ENCODE assay signal across 7 cellular contexts in the genomic region with DNA sequence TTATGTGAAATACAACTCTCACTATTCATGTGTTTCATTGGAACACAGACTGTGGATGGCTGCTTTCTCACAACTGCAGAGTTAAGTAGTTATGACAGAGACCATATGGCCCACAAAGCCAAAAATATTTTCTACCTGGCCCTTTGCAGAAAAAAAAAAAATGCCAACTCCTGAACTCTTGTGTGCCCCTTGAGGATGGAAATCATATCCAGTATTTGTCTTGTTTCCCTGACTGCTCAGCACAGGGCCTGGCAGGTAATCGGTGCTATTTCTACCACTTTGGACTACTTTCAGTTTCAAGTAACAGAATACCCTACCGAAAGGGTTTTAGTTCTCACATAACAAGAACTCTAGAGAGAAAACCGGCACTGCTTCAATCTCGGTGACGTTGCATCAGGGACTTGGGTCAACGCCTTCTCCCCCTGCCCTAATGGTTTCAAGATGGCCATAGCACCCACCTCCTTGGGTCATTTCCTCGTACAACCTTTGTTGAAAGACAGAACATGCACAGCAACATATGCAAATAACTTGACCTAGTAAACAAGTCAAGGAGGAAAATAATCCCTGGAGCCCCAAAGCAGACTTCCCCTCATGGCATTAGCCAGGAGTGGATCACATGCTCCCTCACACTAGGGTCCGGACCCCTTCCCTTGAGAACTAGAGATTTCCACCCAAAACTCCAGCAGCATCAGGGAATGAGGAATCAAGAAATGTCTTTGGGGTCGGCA. TPM values are rescaled to one million over a fixed set of nuclear protein-coding genes. Genes with fewer than 3 reads are reported as not detected.
DNase-seq lines count a peak whose midpoint lies in the region; ATAC-seq and TF ChIP-seq lines count a peak whose summit lies in the region.

No MANE protein-coding gene starts in this region.

- H3K36me3 ChIP-seq in OCI-LY7 (ENCODE audit: insufficient read depth, low read length) (no peaks in the 10 kb centered on the region), skeletal muscle satellite cell (ENCODE audit: insufficient read depth, low read length) (no peaks in the 10 kb centered on the region)

- POLR2A ChIA-PET in OCI-LY7 (lab: Charles Lee): no interaction called here

- no peak overlapping the region for H3K27ac ChIP-seq in OCI-LY7 (ENCODE audit: low read depth, low read length, poor library complexity, severe bottlenecking)

- no peaks in the 10 kb centered on the region for H3K9me3 ChIP-seq in OCI-LY7 (ENCODE audit: low read length)
- H3K9me3 ChIP-seq in skeletal muscle satellite cell (replicated peaks; ENCODE audit: low read length): no peaks in the 10 kb centered on the region

- no peak overlapping the region for H3K4me3 ChIP-seq in OCI-LY7 (ENCODE audit: low read depth, low read length, poor library complexity, severe bottlenecking)
- no peak overlapping the region for H3K4me3 ChIP-seq in skeletal muscle satellite cell (ENCODE audit: low read length)

- H3K79me2 ChIP-seq in OCI-LY7 (ENCODE audit: insufficient read depth, low read depth, low read length): no peaks in the 10 kb centered on the region

- H3K27me3 ChIP-seq in skeletal muscle satellite cell (ENCODE audit: control insufficient read depth, insufficient read depth, low read length): no peaks in the 10 kb centered on the region

- TF ChIP-seq CTCF in OCI-LY7 (conservative IDR thresholded peaks at IDR 0.05; ENCODE audit: low read length): no peak

- no peaks in the 10 kb centered on the region for H4K20me1 ChIP-seq in OCI-LY7 (ENCODE audit: insufficient read depth, low read length)

- no peak for DNase-seq in OCI-LY7 (ENCODE audit: low spot score)
- DNase-seq in stimulated activated CD4-positive, alpha-beta T cell treated with anti-CD3 and anti-CD28 coated beads, Interleukin-4, amount 100 ng/mL, for 24 hours: no peak
- no peak for DNase-seq in 8988T

- BruUV-seq in OCI-LY7 (replicated peaks; lab: Mats Ljungman, UMichigan): no TSS peak

- no peaks in the 10 kb centered on the region for H3K9me2 ChIP-seq in OCI-LY7 (ENCODE audit: insufficient read depth, low read length)

- intact Hi-C loops in OCI-LY7 (cut with micrococcal nuclease; ENCODE audit: unreplicated experiment): no loop called here

- no peak overlapping the region for H3K9ac ChIP-seq in skeletal muscle satellite cell (ENCODE audit: low read depth, low read length)

- H3K4me2 ChIP-seq in OCI-LY7 (ENCODE audit: low read length) (no peak overlapping the region; the same call in 1 of the 2 replicates), skeletal muscle satellite cell (ENCODE audit: low read length) (peak overlapping the region; percentile 52)

- ATAC-seq in GM19035 (IDR thresholded peaks at IDR 0.05; ENCODE audit: unreplicated experiment): peak; percentile 92
- ATAC-seq in HG02840 (IDR thresholded peaks at IDR 0.05; ENCODE audit: low FRiP score, unreplicated experiment): peak; percentile 73
- ATAC-seq in GM19397 (IDR thresholded peaks at IDR 0.05; ENCODE audit: unreplicated experiment): no peak

- H2AFZ ChIP-seq in OCI-LY7 (ENCODE audit: low read length): 0 out of 2 replicates have a peak overlapping the region, but pooled peaks have one; percentile 13

- CTCF ChIA-PET in OCI-LY7 (lab: Charles Lee; ENCODE audit: unreplicated experiment): no interaction called here

- H3K4me1 ChIP-seq in OCI-LY7 (ENCODE audit: insufficient read depth, low read length, poor library complexity, severe bottlenecking): peaks cover 3% of the 10 kb centered on the region
- peaks cover 6% of the 10 kb centered on the region for H3K4me1 ChIP-seq in skeletal muscle satellite cell (ENCODE audit: control insufficient read depth, insufficient read depth, low read length)

RNA-seq across cellular contexts. Expression of gene GPNMB, which starts 11.8 kb away (rescaled TPM):
- total RNA-seq in OCI-LY7 (2014; rRNA removed; shearing (Covaris generic)): 0.70 and 1.4 TPM in 2 replicates
- 3.0 and 3.5 TPM in 2 replicates for total RNA-seq in OCI-LY7 (2022)
- 78.3 and 121 TPM in 2 replicates for total RNA-seq in skeletal muscle satellite cell (2012; rRNA removed)

RNA-seq across cellular contexts. Expression of gene NUP42, which starts 52.9 kb away (rescaled TPM):
- total RNA-seq in OCI-LY7 (2014; rRNA removed; shearing (Covaris generic)): 103 and 119 TPM in 2 replicates
- total RNA-seq in OCI-LY7 (2022): 67.2 and 73.4 TPM in 2 replicates
- total RNA-seq in skeletal muscle satellite cell (2012; rRNA removed): 18.8 and 19.8 TPM in 2 replicates
